In genomic region chr5:177124486-177124991, GRCh38 we compare ENCODE assay signal across 1 cellular context.
TF ChIP-seq lines count a peak whose summit lies in the region.

No MANE protein-coding gene starts in this region.

TF ChIP-seq in GM23338, 12 proteins besides CTCF, POLR2A, EP300 and RAD21 (continued from another document):
- no peak for TF ChIP-seq REST (IDR thresholded peaks at IDR 0.05; ENCODE audit: unreplicated experiment)
- TF ChIP-seq NANOG (IDR thresholded peaks at IDR 0.05; ENCODE audit: borderline replicate concordance), result no peak
- TF ChIP-seq ETS1 (IDR thresholded peaks at IDR 0.05), result no peak
